8 cellular contexts compared by ENCODE assay signal in the genomic region with DNA sequence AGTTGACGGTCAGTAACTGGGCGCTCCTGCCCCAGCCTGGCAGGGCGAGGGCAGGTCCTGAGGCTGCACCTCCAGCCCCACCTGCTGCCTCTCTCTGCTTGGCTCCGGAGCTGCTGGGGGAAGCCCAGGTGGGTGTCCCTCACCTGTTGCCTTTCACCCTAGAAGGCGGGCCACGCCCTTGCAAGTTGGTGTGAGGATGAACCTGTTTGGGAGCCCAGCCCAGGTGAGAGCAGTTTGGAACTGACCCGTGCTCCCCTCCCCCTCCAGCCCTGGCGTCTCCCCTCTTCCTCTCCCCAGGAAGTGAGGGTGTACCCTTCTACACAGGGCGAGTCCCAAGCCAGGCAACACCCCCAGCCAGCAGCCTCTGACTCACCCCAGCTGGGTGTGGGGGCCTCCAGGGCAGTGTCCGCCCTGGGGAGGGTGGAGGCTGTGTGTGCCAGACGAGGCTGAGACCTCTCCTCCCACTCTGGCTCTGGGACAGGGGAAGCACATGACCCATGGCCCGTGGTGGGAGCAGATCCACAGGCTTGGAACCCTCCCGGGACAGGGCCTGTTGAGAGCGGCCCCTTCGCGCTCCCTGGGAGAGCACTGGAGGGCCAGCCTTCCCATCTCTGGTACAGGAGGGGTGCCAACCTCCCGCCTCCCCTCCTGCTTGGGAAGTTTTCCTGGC. TPM values are rescaled to one million over a fixed set of nuclear protein-coding genes. Genes with fewer than 3 reads are reported as not detected.
DNase-seq lines count a peak whose midpoint lies in the region; ATAC-seq, FAIRE-seq and TF ChIP-seq lines count a peak whose summit lies in the region.

No MANE protein-coding gene starts in this region.

- TF ChIP-seq CTCF in astrocyte (IDR thresholded peaks at IDR 0.05; ENCODE audit: insufficient read depth, low read depth, low read length) (no peak), smooth muscle cell (IDR thresholded peaks at IDR 0.05; ENCODE audit: borderline replicate concordance, insufficient read depth, poor library complexity, severe bottlenecking) (no peak)

- H3K9ac ChIP-seq in astrocyte (ENCODE audit: low read length) (peak overlapping the region; percentile 69), smooth muscle cell (ENCODE audit: low read depth) (peak overlapping the region; percentile 41)

- H3K79me2 ChIP-seq in astrocyte (ENCODE audit: insufficient read depth, low read length) (peaks cover 79% of the 10 kb centered on the region), smooth muscle cell (ENCODE audit: low read depth) (peaks cover 98% of the 10 kb centered on the region)

- peaks cover 48% of the 10 kb centered on the region for H3K36me3 Mint-ChIP-seq in activated CD4-positive, alpha-beta T cell treated with anti-CD3 and anti-CD28 coated beads, Interleukin-2, amount 10 ng/mL, durations not matched to agents 24 days and 14 days (ENCODE audit: low read depth)
- H3K36me3 Mint-ChIP-seq in astrocyte (ENCODE audit: low read depth, unreplicated experiment): peaks cover 13% of the 10 kb centered on the region

- H4K20me1 ChIP-seq in astrocyte (ENCODE audit: insufficient read depth, low read length) (peaks cover 55% of the 10 kb centered on the region), smooth muscle cell (ENCODE audit: low read depth) (peaks cover 81% of the 10 kb centered on the region)

- H3K4me3 ChIP-seq in astrocyte (ENCODE audit: insufficient read depth, low read depth, low read length) (no peak overlapping the region), smooth muscle cell (no peak overlapping the region)

- H3K4me1 ChIP-seq in astrocyte (ENCODE audit: insufficient read depth, low read length) (peaks cover 40% of the 10 kb centered on the region), smooth muscle cell (ENCODE audit: low read depth) (peaks cover 4% of the 10 kb centered on the region)

- H3K36me3 ChIP-seq in astrocyte (ENCODE audit: insufficient read depth, low read length) (peaks cover 22% of the 10 kb centered on the region), smooth muscle cell (ENCODE audit: low read depth) (no peaks in the 10 kb centered on the region)

- H3K4me1 Mint-ChIP-seq in activated CD4-positive, alpha-beta T cell treated with anti-CD3 and anti-CD28 coated beads, Interleukin-2, amount 10 ng/mL, durations not matched to agents 24 days and 14 days: peaks cover 40% of the 10 kb centered on the region
- peaks cover 18% of the 10 kb centered on the region for H3K4me1 Mint-ChIP-seq in astrocyte (ENCODE audit: low read depth, unreplicated experiment)

- WGBS in smooth muscle cell (ENCODE audit: low lambda C conversion rate): 58% methylated on average over 16 of the region's 17 CpGs

- H3K27me3 Mint-ChIP-seq in activated CD4-positive, alpha-beta T cell treated with anti-CD3 and anti-CD28 coated beads, Interleukin-2, amount 10 ng/mL, durations not matched to agents 24 days and 14 days: no peaks in the 10 kb centered on the region
- no peaks in the 10 kb centered on the region for H3K27me3 Mint-ChIP-seq in astrocyte (ENCODE audit: low read depth, unreplicated experiment)

- no peaks in the 10 kb centered on the region for H3K9me3 Mint-ChIP-seq in activated CD4-positive, alpha-beta T cell treated with anti-CD3 and anti-CD28 coated beads, Interleukin-2, amount 10 ng/mL, durations not matched to agents 24 days and 14 days
- H3K9me3 Mint-ChIP-seq in astrocyte (ENCODE audit: unreplicated experiment): no peaks in the 10 kb centered on the region

- intact Hi-C loops in activated CD4-positive, alpha-beta T cell treated with anti-CD3 and anti-CD28 coated beads, Interleukin-2, amount 10 ng/mL, durations not matched to agents 24 days and 14 days (cut with micrococcal nuclease): no loop called here

- H3K4me2 ChIP-seq in astrocyte (ENCODE audit: low read length) (peak overlapping the region; percentile 61), smooth muscle cell (peak overlapping the region; percentile 57)

- H2AFZ ChIP-seq in astrocyte (ENCODE audit: low read depth, low read length) (peak overlapping the region; percentile 32), smooth muscle cell (ENCODE audit: low read depth) (no peak overlapping the region)

- H3K27ac ChIP-seq in astrocyte (ENCODE audit: low read depth, low read length) (peak overlapping the region; percentile 54), smooth muscle cell (ENCODE audit: low read depth) (peak overlapping the region; percentile 47)

- ATAC-seq in HG03095 (IDR thresholded peaks at IDR 0.05; ENCODE audit: unreplicated experiment): no peak
- ATAC-seq in GM21619 (IDR thresholded peaks at IDR 0.05; ENCODE audit: unreplicated experiment): no peak
- ATAC-seq in GM19452 (IDR thresholded peaks at IDR 0.05; ENCODE audit: unreplicated experiment): no peak

- peaks cover 7% of the 10 kb centered on the region for H3F3A ChIP-seq in smooth muscle cell (ENCODE audit: low read depth)

- peak overlapping the region; percentile 15 for H3K27ac Mint-ChIP-seq in activated CD4-positive, alpha-beta T cell treated with anti-CD3 and anti-CD28 coated beads, Interleukin-2, amount 10 ng/mL, durations not matched to agents 24 days and 14 days
- H3K27ac Mint-ChIP-seq in astrocyte (ENCODE audit: unreplicated experiment): no peak overlapping the region

- H3K9me3 ChIP-seq in astrocyte (ENCODE audit: insufficient read depth, low read depth, low read length) (no peaks in the 10 kb centered on the region), smooth muscle cell (replicated peaks; ENCODE audit: low read depth) (no peaks in the 10 kb centered on the region)

- H3K4me3 Mint-ChIP-seq in activated CD4-positive, alpha-beta T cell treated with anti-CD3 and anti-CD28 coated beads, Interleukin-2, amount 10 ng/mL, durations not matched to agents 24 days and 14 days: no peak overlapping the region
- H3K4me3 Mint-ChIP-seq in astrocyte (ENCODE audit: unreplicated experiment): no peak overlapping the region

- H3K27me3 ChIP-seq in astrocyte (ENCODE audit: insufficient read depth, low read length) (no peaks in the 10 kb centered on the region), smooth muscle cell (ENCODE audit: low read depth) (no peaks in the 10 kb centered on the region)

- no peak for FAIRE-seq in astrocyte (lab: Jason Lieb, UNC)

- no peak for DNase-seq in activated CD4-positive, alpha-beta T cell treated with anti-CD3 and anti-CD28 coated beads, Interleukin-2, amount 10 ng/mL, durations not matched to agents 24 days and 14 days
- no peak for DNase-seq in activated CD4-positive, alpha-beta T cell treated with anti-CD3 and anti-CD28 coated beads, Interleukin-2, amount 50 U/mL, for 4 hours
- peak; percentile 80 for DNase-seq in astrocyte (ENCODE audit: low read depth)
- peak; percentile 56 to 99 (median 89) for DNase-seq in hypothalamus (lab: John Stamatoyannopoulos, UW)
- DNase-seq in smooth muscle cell (lab: John Stamatoyannopoulos, UW; ENCODE audit: unreplicated experiment): peak; percentile 23

RNA-seq across cellular contexts. Expression of gene LRRC8A, which starts 10.4 kb away (rescaled TPM):
- total RNA-seq in activated CD4-positive, alpha-beta T cell treated with anti-CD3 and anti-CD28 coated beads, Interleukin-2, amount 10 ng/mL, durations not matched to agents 24 days and 14 days: 27.7 and 28.4 TPM in 2 replicates
- total RNA-seq in astrocyte: 103 and 104 TPM in 2 replicates
- total RNA-seq in smooth muscle cell: 44.9 and 50.1 TPM in 2 replicates
- polyA plus RNA-seq in smooth muscle cell: 48.6 and 58.3 TPM in 2 replicates

RNA-seq across cellular contexts. Expression of gene KYAT1, which starts 10.6 kb away (rescaled TPM):
- 11.7 and 14.4 TPM in 2 replicates for total RNA-seq in activated CD4-positive, alpha-beta T cell treated with anti-CD3 and anti-CD28 coated beads, Interleukin-2, amount 10 ng/mL, durations not matched to agents 24 days and 14 days
- total RNA-seq in astrocyte (9.3 and 10.1 TPM in 2 replicates), smooth muscle cell (3.1 and 10.2 TPM in 2 replicates)
- 7.7 and 9.3 TPM in 2 replicates for polyA plus RNA-seq in smooth muscle cell

RNA-seq across cellular contexts. Expression of gene PHYHD1, which starts 28.4 kb away (rescaled TPM):
- total RNA-seq in activated CD4-positive, alpha-beta T cell treated with anti-CD3 and anti-CD28 coated beads, Interleukin-2, amount 10 ng/mL, durations not matched to agents 24 days and 14 days: 0.45 and 0.47 TPM in 2 replicates
- total RNA-seq in astrocyte: 4.6 and 6.1 TPM in 2 replicates
- 7.3 and 17.3 TPM in 2 replicates for total RNA-seq in smooth muscle cell
- polyA plus RNA-seq in smooth muscle cell: 30.5 and 37.6 TPM in 2 replicates

RNA-seq across cellular contexts. Expression of gene DOLK, which starts 55.0 kb away (rescaled TPM):
- total RNA-seq in activated CD4-positive, alpha-beta T cell treated with anti-CD3 and anti-CD28 coated beads, Interleukin-2, amount 10 ng/mL, durations not matched to agents 24 days and 14 days: 15.2 and 15.9 TPM in 2 replicates
- total RNA-seq in astrocyte (19.8 and 22.1 TPM in 2 replicates), smooth muscle cell (14.1 and 18.7 TPM in 2 replicates)
- 26.2 and 31.3 TPM in 2 replicates for polyA plus RNA-seq in smooth muscle cell

RNA-seq across cellular contexts. Expression of gene NUP188, which starts 55.1 kb away (rescaled TPM):
- 162 and 176 TPM in 2 replicates for total RNA-seq in activated CD4-positive, alpha-beta T cell treated with anti-CD3 and anti-CD28 coated beads, Interleukin-2, amount 10 ng/mL, durations not matched to agents 24 days and 14 days
- total RNA-seq in astrocyte: 40.4 and 45.6 TPM in 2 replicates
- 40.9 and 45.8 TPM in 2 replicates for total RNA-seq in smooth muscle cell
- polyA plus RNA-seq in smooth muscle cell: 27.5 and 31.9 TPM in 2 replicates

Comparison
In these comparisons a context has a peak if more than half of its experiments do, and no peak if none do; other contexts are left out.
1. DNase-seq: peak in astrocyte (single experiment), hypothalamus (51 of 51) and smooth muscle cell (single experiment); none in activated CD4-positive, alpha-beta T cell treated with anti-CD3 and anti-CD28 coated beads, Interleukin-2, amount 10 ng/mL, durations not matched to agents 24 days and 14 days (single experiment) and activated CD4-positive, alpha-beta T cell treated with anti-CD3 and anti-CD28 coated beads, Interleukin-2, amount 50 U/mL, for 4 hours (0 of 2).